Comparison of ENCODE assay signal across 8 cellular contexts in genomic region chr3:29233126-29233525, GRCh38. TPM values are rescaled to one million over a fixed set of nuclear protein-coding genes. Genes with fewer than 3 reads are reported as not detected.
DNase-seq lines count a peak whose midpoint lies in the region; TF ChIP-seq lines count a peak whose summit lies in the region.
"Not testable (repeated sequence)": the region's sequence is repeated elsewhere in the genome, so short reads cannot be mapped to it uniquely, and the experiment has no call there.

No MANE protein-coding gene starts in this region.

- POLR2A ChIA-PET in BJ (lab: Charles Lee) = interaction anchor here (0.6 to 0.7 kb wide), 2 partner anchors 12 to 48 kb away, joined by 3 read pairs; partner anchors contain the start of gene RBMS3

- peaks cover 37% of the 10 kb centered on the region for H3K4me1 ChIP-seq in SJSA1 (replicated peaks)

- H3K4me3 ChIP-seq in BJ (ENCODE audit: low read depth, low read length); SJSA1; brain microvascular endothelial cell (ENCODE audit: low read depth, low read length); fibroblast of pulmonary artery (replicated peaks; ENCODE audit: low read depth, low read length); kidney epithelial cell (ENCODE audit: low read depth, low read length): not testable (repeated sequence)

- H3K9me3 ChIP-seq in SJSA1 (replicated peaks) = not testable (repeated sequence)

- peak overlapping the region; percentile 81 for H3K27ac ChIP-seq in SJSA1
- not testable (repeated sequence) for H3K27ac ChIP-seq in brain microvascular endothelial cell

- TF ChIP-seq CTCF in BJ (IDR thresholded peaks at IDR 0.05; ENCODE audit: insufficient read depth, low read depth, low read length); brain microvascular endothelial cell (IDR thresholded peaks at IDR 0.05; ENCODE audit: low read depth, low read length, missing control alignments); fibroblast of pulmonary artery (IDR thresholded peaks at IDR 0.05; ENCODE audit: low read length, missing control alignments); kidney epithelial cell (IDR thresholded peaks at IDR 0.05; ENCODE audit: insufficient read depth, low read length, poor library complexity, severe bottlenecking): not testable (repeated sequence)

- CTCF ChIA-PET in BJ (lab: Yijun Ruan, JAX) = not testable (repeated sequence)

- DNase-seq in 8988T = peak; percentile 13
- peak; percentile 51 for DNase-seq in BJ (ENCODE audit: low read depth)
- peak; percentile 69 for DNase-seq in HCEC 1CT
- peak; percentile 72 to 81 for DNase-seq in SJSA1 (ENCODE audit: low read depth in 1 of 2, low spot score in 2 of 2)
- peak; percentile 34 for DNase-seq in brain microvascular endothelial cell
- peak; percentile 65 for DNase-seq in fibroblast of pulmonary artery (ENCODE audit: low read depth)
- DNase-seq in kidney epithelial cell (ENCODE audit: low read depth) = peak; percentile 32
- DNase-seq in renal cortical epithelial cell (ENCODE audit: low read depth) = peak; percentile 83

- not testable (repeated sequence) for H3K36me3 ChIP-seq in BJ (ENCODE audit: control insufficient read depth, insufficient read depth, low read length); SJSA1; brain microvascular endothelial cell (replicated peaks); kidney epithelial cell (ENCODE audit: control insufficient read depth, insufficient read depth, low read length)

- H3K27me3 ChIP-seq in BJ (ENCODE audit: control insufficient read depth, insufficient read depth, low read length); SJSA1 (replicated peaks); brain microvascular endothelial cell (replicated peaks); kidney epithelial cell (ENCODE audit: control insufficient read depth, insufficient read depth, low read length): not testable (repeated sequence)

- in situ Hi-C loops in brain microvascular endothelial cell (cut with HindIII; ENCODE audit: low pct_ligation_motif_present, low sequenced_read_pairs) = not testable (repeated sequence)

RNA-seq across cellular contexts. Expression of gene RBMS3, which starts 47.7 kb away (rescaled TPM):
- 13.9 and 14.5 TPM in 2 replicates for polyA plus RNA-seq in BJ (2011; rRNA removed)
- polyA minus RNA-seq in BJ (2011; rRNA and poly(A)+ RNA removed) = 77.8 and 128 TPM in 2 replicates
- total RNA-seq in SJSA1 (2014; rRNA removed; shearing (Covaris generic)) = 31.7 and 47.0 TPM in 2 replicates
- total RNA-seq in kidney epithelial cell (18.4 and 23.7 TPM in 2 replicates), renal cortical epithelial cell (26.7 and 38.6 TPM in 2 replicates)

Comparison
In these comparisons a context has a peak if more than half of its experiments do, and no peak if none do; other contexts are left out.
1. DNase-seq: peak in every context shown above with its lines; median percentile 83 in renal cortical epithelial cell; 76 in SJSA1; 69 in HCEC 1CT; 65 in fibroblast of pulmonary artery; 51 in BJ; 34 in brain microvascular endothelial cell; 32 in kidney epithelial cell; 13 in 8988T.